ENCODE assay signal across 16 cellular contexts in the genomic region with DNA sequence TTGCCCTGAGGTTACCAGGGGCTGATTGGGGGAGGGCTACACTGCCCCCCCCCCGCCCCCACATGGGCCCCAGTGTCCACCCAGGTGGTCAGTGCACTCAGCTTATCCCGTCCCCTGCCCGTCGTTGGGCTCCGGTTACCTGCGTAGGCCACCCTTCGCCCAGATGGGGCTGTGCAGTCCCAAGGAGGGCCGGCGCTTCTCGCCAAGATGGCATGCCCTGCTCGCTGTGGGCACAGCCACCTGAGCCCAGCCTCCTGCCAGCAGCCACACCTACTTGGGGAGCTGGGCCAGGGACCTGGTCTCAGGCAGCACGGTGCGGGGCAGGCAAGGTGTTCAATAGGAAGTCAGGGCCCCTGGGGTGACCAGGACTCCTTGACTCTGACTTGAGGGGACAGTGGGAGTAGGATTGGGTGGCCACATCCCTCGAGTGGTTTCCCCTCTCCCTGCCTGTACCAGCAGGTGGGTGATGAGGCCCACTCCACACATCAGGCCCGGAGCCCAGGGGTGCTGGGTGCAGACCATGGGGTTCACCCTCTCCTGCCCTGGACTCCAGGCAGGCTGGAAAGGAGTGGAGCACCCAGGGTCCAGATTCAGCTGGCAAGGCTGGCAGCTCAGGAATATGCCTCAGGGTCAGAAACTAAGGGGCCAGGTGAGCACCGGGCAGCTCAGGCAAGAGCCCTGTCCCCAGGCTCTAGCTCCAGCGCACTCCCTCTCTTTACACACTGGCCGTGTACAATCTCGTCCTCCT.
DNase-seq lines count a peak whose midpoint lies in the region; ATAC-seq, FAIRE-seq and TF ChIP-seq lines count a peak whose summit lies in the region.
"Had no signal": no experiment of that assay in that cellular context is flagged by ENCODE, and none has a peak within 500 bp of the region (broad histone marks: within the 10 kb centered on the region; RNA-seq: fewer than 3 reads in every experiment).

No MANE protein-coding gene starts in this region.

- POLR2A ChIA-PET in naive thymus-derived CD4-positive, alpha-beta T cell (lab: Charles Lee) = no interaction called here

- no peak overlapping the region for H3K4me3 Mint-ChIP-seq in naive thymus-derived CD4-positive, alpha-beta T cell
- H3K4me3 Mint-ChIP-seq: CD8-positive, alpha-beta memory T cell had no signal

- CTCF ChIA-PET in naive thymus-derived CD4-positive, alpha-beta T cell (lab: Charles Lee) = no interaction called here
- CTCF ChIA-PET in mammary epithelial cell (lab: Charles Lee; ENCODE audit: low non-redundant PET) = no interaction called here

- H3K27me3 ChIP-seq in BLaER1 = no peaks in the 10 kb centered on the region
- no peaks in the 10 kb centered on the region for H3K27me3 ChIP-seq in RWPE2 (ENCODE audit: insufficient read depth, poor library complexity, severe bottlenecking)
- H3K27me3 ChIP-seq in naive thymus-derived CD4-positive, alpha-beta T cell (ENCODE audit: control insufficient read depth in 2 of 2, insufficient read depth in 2 of 2, low read length in 2 of 2) = no peaks in the 10 kb centered on the region
- peaks cover 9% of the 10 kb centered on the region for H3K27me3 ChIP-seq in mammary epithelial cell (ENCODE audit: insufficient read depth, low read length)
- H3K27me3 ChIP-seq: BE2C had no signal

- H3K4me3 ChIP-seq in BLaER1 (no peak overlapping the region), RWPE2 (ENCODE audit: severe bottlenecking) (no peak overlapping the region), mammary epithelial cell (replicated peaks in 1 of 3; ENCODE audit: insufficient read depth in 1 of 3, low read depth in 2 of 3, low read length in 3 of 3) (no peak overlapping the region)
- H3K4me3 ChIP-seq in naive thymus-derived CD4-positive, alpha-beta T cell (ENCODE audit: low read length) = no peak overlapping the region

- no peak overlapping the region for H3K27ac Mint-ChIP-seq in naive thymus-derived CD4-positive, alpha-beta T cell
- H3K27ac Mint-ChIP-seq: CD8-positive, alpha-beta memory T cell had no signal

- peaks cover 68% of the 10 kb centered on the region for H3K4me1 ChIP-seq in BLaER1
- H3K4me1 ChIP-seq in RWPE2 (ENCODE audit: insufficient read depth, poor library complexity, severe bottlenecking) = peaks cover 3% of the 10 kb centered on the region
- H3K4me1 ChIP-seq in naive thymus-derived CD4-positive, alpha-beta T cell (ENCODE audit: control insufficient read depth in 2 of 2, insufficient read depth in 2 of 2, low read length in 2 of 2) = no peaks in the 10 kb centered on the region
- no peaks in the 10 kb centered on the region for H3K4me1 ChIP-seq in mammary epithelial cell (ENCODE audit: insufficient read depth, low read length)

- no peaks in the 10 kb centered on the region for H3K9me3 ChIP-seq in BLaER1
- H3K9me3 ChIP-seq in RWPE2 (ENCODE audit: severe bottlenecking) = no peaks in the 10 kb centered on the region
- no peaks in the 10 kb centered on the region for H3K9me3 ChIP-seq in naive thymus-derived CD4-positive, alpha-beta T cell (ENCODE audit: control insufficient read depth in 2 of 3, low read length in 3 of 3)
- no peaks in the 10 kb centered on the region for H3K9me3 ChIP-seq in mammary epithelial cell (replicated peaks; ENCODE audit: insufficient read depth, low read length)
- H3K9me3 ChIP-seq: BE2C, Caco-2 had no signal

- no peak overlapping the region for H3K9ac ChIP-seq in BLaER1
- no peak overlapping the region for H3K9ac ChIP-seq in mammary epithelial cell (ENCODE audit: insufficient read depth, low read length)

- peak; percentile 40 for FAIRE-seq in urothelium cell line (lab: Jason Lieb, UNC)
- FAIRE-seq: A204.1, GM19239 had no signal

- TF ChIP-seq CTCF in RWPE2 (IDR thresholded peaks at IDR 0.05; ENCODE audit: poor library complexity, severe bottlenecking) (no peak), mammary epithelial cell (conservative IDR thresholded peaks at IDR 0.05 in 1 of 2, IDR thresholded peaks at IDR 0.05 in 1 of 2; ENCODE audit: extremely low read depth in 1 of 2, insufficient read depth in 1 of 2, low read depth in 1 of 2, low read length in 2 of 2) (no peak)

- DNase-seq in RWPE2 (ENCODE audit: low spot score) (peak; percentile 48), urothelium cell line (ENCODE audit: low spot score) (no peak), mammary epithelial cell (no peak)
- DNase-seq in naive thymus-derived CD4-positive, alpha-beta T cell = no peak
- no peak for DNase-seq in activated CD4-positive, alpha-beta T cell treated with anti-CD3 and anti-CD28 coated beads for 1 hour
- DNase-seq: BE2C, Caco-2, DMS53, GF-D8, HCEC 1CT had no signal

- intact Hi-C loops in naive thymus-derived CD4-positive, alpha-beta T cell (cut with micrococcal nuclease) = no loop called here
- intact Hi-C loops in mammary epithelial cell (cut with micrococcal nuclease) = no loop called here

- no peaks in the 10 kb centered on the region for H3K4me1 Mint-ChIP-seq in naive thymus-derived CD4-positive, alpha-beta T cell
- H3K4me1 Mint-ChIP-seq: CD8-positive, alpha-beta memory T cell had no signal

- H2AFZ ChIP-seq in mammary epithelial cell (ENCODE audit: low read depth, low read length) = no peak overlapping the region

- H3K27me3 Mint-ChIP-seq in naive thymus-derived CD4-positive, alpha-beta T cell = peaks cover 0 to 12% (median 2%) of the 10 kb centered on the region in 5 donors
- H3K27me3 Mint-ChIP-seq: CD8-positive, alpha-beta memory T cell had no signal

- no peaks in the 10 kb centered on the region for H3K79me2 ChIP-seq in mammary epithelial cell (ENCODE audit: insufficient read depth, low read length)

- ATAC-seq in RWPE2 (ENCODE audit: low read depth) (no peak), GM21737 (IDR thresholded peaks at IDR 0.05; ENCODE audit: unreplicated experiment) (no peak)
- peak; percentile 16 for ATAC-seq in naive thymus-derived CD4-positive, alpha-beta T cell

- H3K4me2 ChIP-seq in BLaER1 (peak overlapping the region; percentile 83; the same call in 1 of the 2 replicates), mammary epithelial cell (ENCODE audit: insufficient read depth, low read depth, low read length) (no peak overlapping the region)

- in situ Hi-C loops in mammary epithelial cell (cut with MboI; ENCODE audit: low sequenced_read_pairs in 2 of 2) = no loop called here

- H4K20me1 ChIP-seq in BLaER1 = no peaks in the 10 kb centered on the region
- no peaks in the 10 kb centered on the region for H4K20me1 ChIP-seq in mammary epithelial cell (ENCODE audit: insufficient read depth, low read length)

- 65% methylated on average over 14 of the region's 19 CpGs for WGBS in mammary epithelial cell (ENCODE audit: low coverage, missing lambda C conversion rate)

- H3K36me3 ChIP-seq in BLaER1 = no peaks in the 10 kb centered on the region
- H3K36me3 ChIP-seq in RWPE2 (ENCODE audit: low read depth) = no peaks in the 10 kb centered on the region
- no peaks in the 10 kb centered on the region for H3K36me3 ChIP-seq in naive thymus-derived CD4-positive, alpha-beta T cell (ENCODE audit: control insufficient read depth in 2 of 3, insufficient read depth in 3 of 3, low read length in 3 of 3)
- H3K36me3 ChIP-seq in mammary epithelial cell (ENCODE audit: insufficient read depth, low read length) = no peaks in the 10 kb centered on the region
- H3K36me3 ChIP-seq: BE2C had no signal

- H3K27ac ChIP-seq in BLaER1 (no peak overlapping the region), RWPE2 (ENCODE audit: poor library complexity, severe bottlenecking) (no peak overlapping the region), mammary epithelial cell (ENCODE audit: insufficient read depth, low read depth, low read length) (no peak overlapping the region)
- H3K27ac ChIP-seq in naive thymus-derived CD4-positive, alpha-beta T cell (ENCODE audit: low read depth, low read length) = no peak overlapping the region
- H3K27ac ChIP-seq: HL-60 had no signal

- dilution Hi-C loops in mammary epithelial cell (cut with HindIII; ENCODE audit: low sequenced_read_pairs) = no loop called here

- H3K36me3 Mint-ChIP-seq in naive thymus-derived CD4-positive, alpha-beta T cell = no peaks in the 10 kb centered on the region
- H3K36me3 Mint-ChIP-seq: CD8-positive, alpha-beta memory T cell had no signal

- no TSS peak for BruUV-seq in mammary epithelial cell (replicated peaks; lab: Mats Ljungman, UMichigan)

- H3K9me3 Mint-ChIP-seq in naive thymus-derived CD4-positive, alpha-beta T cell = peaks cover 0 to 4% (median 0%) of the 10 kb centered on the region in 11 donors
- H3K9me3 Mint-ChIP-seq: CD8-positive, alpha-beta memory T cell had no signal
